ENCODE assay signal across 9 cellular contexts in the genomic region with DNA sequence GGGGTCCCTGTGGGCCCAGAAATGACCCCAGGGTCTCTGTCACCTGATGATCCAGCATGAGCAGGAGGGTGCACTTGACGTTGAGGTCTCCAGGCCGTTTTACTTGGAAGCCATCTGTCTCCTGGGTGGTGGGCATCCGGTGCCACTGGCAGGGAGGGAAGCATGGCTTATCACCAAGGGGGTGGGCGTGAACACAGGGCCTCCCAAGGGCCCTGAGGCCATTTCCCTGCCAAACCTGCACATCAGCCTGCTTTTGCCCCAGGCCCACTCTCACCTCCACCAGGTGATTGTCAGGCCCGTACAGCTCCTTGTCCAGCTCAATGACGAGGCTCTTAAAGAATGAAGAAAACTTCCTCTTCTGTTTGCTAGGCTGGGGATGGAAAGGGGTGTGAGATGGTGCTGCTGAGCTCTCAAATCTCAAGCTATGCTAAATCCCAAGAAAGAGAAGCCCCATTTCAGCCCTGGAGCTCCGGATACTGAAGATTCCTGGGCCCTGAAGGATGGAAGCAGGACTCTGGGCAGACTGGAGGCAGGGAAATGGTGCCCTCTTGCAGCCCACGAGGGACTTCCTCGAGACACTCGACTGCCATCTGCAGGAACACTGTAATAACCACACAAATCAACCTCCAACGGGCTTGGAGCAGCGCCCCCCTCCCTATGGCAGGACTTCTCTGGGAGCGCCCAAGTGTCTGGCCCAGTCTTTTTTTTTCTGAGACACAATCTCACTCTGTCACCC. TPM values are rescaled to one million over a fixed set of nuclear protein-coding genes. Genes with fewer than 3 reads are reported as not detected.
DNase-seq lines count a peak whose midpoint lies in the region; ATAC-seq and TF ChIP-seq lines count a peak whose summit lies in the region.
"Had no signal": no experiment of that assay in that cellular context is flagged by ENCODE, and none has a peak within 500 bp of the region (broad histone marks: within the 10 kb centered on the region; RNA-seq: fewer than 3 reads in every experiment).

No MANE protein-coding gene starts in this region.

- no peaks in the 10 kb centered on the region for H3K27me3 ChIP-seq in thoracic aorta (replicated peaks; ENCODE audit: insufficient read depth)

- no peak overlapping the region for H3K4me3 ChIP-seq in WI38 (ENCODE audit: low read depth, low read length)
- H3K4me3 ChIP-seq in coronary artery: no peak overlapping the region
- H3K4me3 ChIP-seq in thoracic aorta: no peak overlapping the region
- H3K4me3 ChIP-seq: skin epidermis had no signal

- TF ChIP-seq CTCF in WI38 (IDR thresholded peaks at IDR 0.05; ENCODE audit: low read depth, low read length) (peak; percentile 55), coronary artery (IDR thresholded peaks at IDR 0.05) (no peak), thoracic aorta (IDR thresholded peaks at IDR 0.05) (peak; percentile 35)

- H3K9me3 Mint-ChIP-seq in memory B cell: no peaks in the 10 kb centered on the region

- ATAC-seq in HG02798 (IDR thresholded peaks at IDR 0.05; ENCODE audit: poor library complexity, unreplicated experiment) (peak; percentile 75), memory B cell (ENCODE audit: low read depth) (peak; percentile 92), thoracic aorta (ENCODE audit: insufficient number of reproducible peaks, low FRiP score, low read depth) (no peak)

- H3K4me1 Mint-ChIP-seq in memory B cell: peaks cover 17% of the 10 kb centered on the region

- H3K27ac ChIP-seq in coronary artery (no peak overlapping the region), thoracic aorta (peak overlapping the region in 1 of 2 donors; percentile 7)

- no peaks in the 10 kb centered on the region for H3K27me3 Mint-ChIP-seq in memory B cell

- H3K4me1 ChIP-seq in thoracic aorta (ENCODE audit: control insufficient read depth in 1 of 2, low read depth in 2 of 2): peaks cover 21 to 44% of the 10 kb centered on the region in 2 donors

- peak overlapping the region; percentile 35 for H3K27ac Mint-ChIP-seq in memory B cell

- H3K36me3 Mint-ChIP-seq in memory B cell: peaks cover 28% of the 10 kb centered on the region

- H3K9me3 ChIP-seq in thoracic aorta: no peaks in the 10 kb centered on the region

- peaks cover 77% of the 10 kb centered on the region for H3K36me3 ChIP-seq in thoracic aorta

- peak; percentile 64 for DNase-seq in NCI-H1436 (lab: John Stamatoyannopoulos, UW)
- DNase-seq in NCI-H1436 treated with DMSO at 0.1 percent for 48 hours (lab: John Stamatoyannopoulos, UW): no peak
- peak; percentile 59 for DNase-seq in NCI-H2227 treated with DMSO at 0.1 percent for 48 hours (lab: John Stamatoyannopoulos, UW)
- peak; percentile 70 for DNase-seq in coronary artery (ENCODE audit: low spot score)
- DNase-seq in memory B cell (ENCODE audit: low spot score in 2 of 2): peak; percentile 45 to 52
- no peak for DNase-seq in thoracic aorta (ENCODE audit: low spot score)

- H3K4me3 Mint-ChIP-seq in memory B cell: no peak overlapping the region

RNA-seq across cellular contexts. Expression of a gene that starts 7.1 kb away (rescaled TPM):
- total RNA-seq in thoracic aorta: 10 to 100 TPM; 38.2 to 52.9 TPM

RNA-seq across cellular contexts. Expression of a gene that starts 7.4 kb away (rescaled TPM):
- 10 to 100 TPM; 58.5 to 76.1 TPM for total RNA-seq in thoracic aorta

RNA-seq across cellular contexts. Expression of a gene that starts 7.9 kb away (rescaled TPM):
- total RNA-seq in thoracic aorta: 100 to 1,000 TPM in 1 of 2 donors, 10 to 100 TPM in 1; 81.8 to 136 TPM

RNA-seq across cellular contexts. Expression of a gene that starts 38.9 kb away (rescaled TPM):
- not detected for total RNA-seq in thoracic aorta

RNA-seq across cellular contexts. Expression of a gene that starts 47.1 kb away (rescaled TPM):
- not detected for total RNA-seq in thoracic aorta

Comparison
In these comparisons a context has a peak if more than half of its experiments do, and no peak if none do; other contexts are left out.
1. DNase-seq: peak in NCI-H1436 (single experiment), NCI-H2227 treated with DMSO at 0.1 percent for 48 hours (single experiment), coronary artery (single experiment) and memory B cell (2 of 2); none in NCI-H1436 treated with DMSO at 0.1 percent for 48 hours (single experiment) and thoracic aorta (single experiment).